In the genomic region with DNA sequence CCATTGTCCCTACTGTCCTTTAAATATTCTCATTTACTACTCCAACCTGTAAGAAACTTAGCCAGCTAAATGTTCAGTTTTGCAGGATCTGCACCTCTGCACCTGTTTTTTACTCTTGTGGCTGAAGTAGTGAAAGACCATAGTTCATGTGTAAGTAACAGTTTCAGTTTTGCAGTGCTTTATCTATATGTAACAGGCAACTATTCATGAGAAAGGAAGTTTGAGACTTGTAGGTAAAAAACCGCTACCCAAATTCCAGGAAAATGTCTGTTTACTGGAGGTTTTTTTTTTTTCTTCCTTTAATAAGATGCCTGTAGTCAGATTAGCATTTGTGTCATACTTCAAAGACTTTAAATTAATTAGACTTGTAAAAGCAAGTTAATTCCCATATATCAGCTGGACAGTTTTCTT, we compare ENCODE assay signal across 8 cellular contexts. TPM values are rescaled to one million over a fixed set of nuclear protein-coding genes. Genes with fewer than 3 reads are reported as not detected.
A peak's percentile ranks its signal among the peaks of the same experiment; 100 is the strongest.
DNase-seq lines count a peak whose midpoint lies in the region; ATAC-seq, FAIRE-seq and TF ChIP-seq lines count a peak whose summit lies in the region.

No MANE protein-coding gene starts in this region.

- peak; percentile 75 for FAIRE-seq in K562 (lab: Jason Lieb, UNC)

- H3K4me1 ChIP-seq in K562 (replicated peaks in 1 of 2; ENCODE audit: control insufficient read depth in 2 of 2, insufficient read depth in 2 of 2, low read length in 2 of 2) (peaks cover 13 to 32% of the 10 kb centered on the region in 2 experiments), esophagus muscularis mucosa (peaks cover 0 to 14% (median 10%) of the 10 kb centered on the region in 4 donors)

- CTCF ChIA-PET in K562 (lab: Yijun Ruan, JAX; ENCODE audit: low intra/inter-chr PET ratio), result no interaction called here

- in situ Hi-C loops in K562 (cut with MboI), result no loop called here

- H3K9me1 ChIP-seq in K562 (ENCODE audit: control insufficient read depth, insufficient read depth, low read length), result no peaks in the 10 kb centered on the region

- DNase-seq in CMK (ENCODE audit: low read depth), result peak; percentile 69
- DNase-seq in K562 (ENCODE audit: extremely low read depth in 1 of 4, low spot score in 3 of 4), result peak; percentile 48 to 86 (median 65)
- DNase-seq in hepatic stellate cell (ENCODE audit: low spot score), result no peak
- no peak for DNase-seq in Ammon's horn (ENCODE audit: low spot score)
- DNase-seq in esophagus muscularis mucosa (ENCODE audit: extremely low spot score), result no peak
- DNase-seq in medulla oblongata (ENCODE audit: extremely low spot score), result no peak

- no peaks in the 10 kb centered on the region for H3K9me3 ChIP-seq in K562 (replicated peaks; ENCODE audit: control insufficient read depth, insufficient read depth, low read depth, low read length)
- H3K9me3 ChIP-seq in esophagus muscularis mucosa, result no peaks in the 10 kb centered on the region

- H3K4me2 ChIP-seq in K562 (ENCODE audit: insufficient read depth, low read length), result peak overlapping the region; percentile 77

- TF ChIP-seq EP300 in K562 (IDR thresholded peaks at IDR 0.05; ENCODE audit: low read length) (peak; percentile 98), esophagus muscularis mucosa (IDR thresholded peaks at IDR 0.05) (no peak)

- H3K9ac ChIP-seq in K562 (ENCODE audit: insufficient read depth in 1 of 2, low read depth in 2 of 2, low read length in 2 of 2), result peak overlapping the region in 1 of 2 experiments; percentile 82; a peak in 2 of 4 replicates

- no peaks in the 10 kb centered on the region for H4K20me1 ChIP-seq in K562 (replicated peaks; ENCODE audit: control insufficient read depth, insufficient read depth, low read length)

- TF ChIP-seq CTCF in K562 (IDR thresholded peaks at IDR 0.05 in 2 of 3, conservative IDR thresholded peaks at IDR 0.05 in 1 of 3; ENCODE audit: insufficient read depth in 2 of 3, low read depth in 1 of 3, low read length in 3 of 3) (no peak), esophagus muscularis mucosa (IDR thresholded peaks at IDR 0.05) (no peak)

- peak overlapping the region; percentile 84 for H2AFZ ChIP-seq in K562 (ENCODE audit: low read depth, low read length)

- WGBS in K562 (ENCODE audit: insufficient coverage, low coverage, missing lambda C conversion rate), result 8% methylated on average over 1 of the region's 1 CpG
- 88% methylated on average over 1 of the region's 1 CpG for WGBS in esophagus muscularis mucosa

- intact Hi-C loops in K562 (cut with micrococcal nuclease), result loop anchor here (1.0 to 10.0 kb wide), 4 partner anchors 39 to 169 kb away; no protein-coding TSS in a partner anchor
- intact Hi-C loops in esophagus muscularis mucosa (cut with DNase I), result no loop called here

- peaks cover 64% of the 10 kb centered on the region for H3K79me2 ChIP-seq in K562 (ENCODE audit: control insufficient read depth, insufficient read depth, low read length)

- H3K27ac ChIP-seq in K562 (ENCODE audit: extremely low read depth, low read depth, low read length) (peak overlapping the region; percentile 92), esophagus muscularis mucosa (replicated peaks in 1 of 4) (no peak overlapping the region)

- peak; percentile 51 for ATAC-seq in GM19463 (IDR thresholded peaks at IDR 0.05; ENCODE audit: unreplicated experiment)
- ATAC-seq in HG03354 (IDR thresholded peaks at IDR 0.05; ENCODE audit: poor library complexity, severe bottlenecking, unreplicated experiment), result peak; percentile 74
- peak; percentile 76 for ATAC-seq in K562

- no peak; a peak in 1 of 4 replicates for TF ChIP-seq RAD21 in K562 (CRISPR knock-in tag; conservative IDR thresholded peaks at IDR 0.05 in 1 of 2, IDR thresholded peaks at IDR 0.05 in 1 of 2)

- TF ChIP-seq POLR2A in K562 (conservative IDR thresholded peaks at IDR 0.05) (no peak), esophagus muscularis mucosa (IDR thresholded peaks at IDR 0.05; ENCODE audit: low read depth) (no peak)

- no TSS peak for BruUV-seq in K562 (replicated peaks; lab: Mats Ljungman, UMichigan)

- H3K27me3 ChIP-seq in K562 (ENCODE audit: control insufficient read depth in 2 of 2, insufficient read depth in 2 of 2, low read length in 2 of 2) (no peaks in the 10 kb centered on the region), esophagus muscularis mucosa (no peaks in the 10 kb centered on the region)

- POLR2A ChIA-PET in K562 (lab: Yijun Ruan, JAX), result interaction anchor here (0.7 to 4.1 kb wide), 13 partner anchors 10 to 134 kb away, joined by 3 to 35 read pairs (median 5); a partner anchor contains a TSS

- H3K36me3 ChIP-seq in K562 (ENCODE audit: control insufficient read depth, insufficient read depth, low read length), result no peaks in the 10 kb centered on the region
- H3K36me3 ChIP-seq in esophagus muscularis mucosa, result no peaks in the 10 kb centered on the region

- H3K4me3 ChIP-seq in K562 (peak overlapping the region; percentile 42), esophagus muscularis mucosa (no peak overlapping the region)

TF ChIP-seq in K562, 482 proteins besides CTCF, POLR2A, EP300 and RAD21 (continues in another document):
- TF ChIP-seq SRF (CRISPR knock-in tag; IDR thresholded peaks at IDR 0.05) (peak in 1 of 2 experiments; percentile 18; a peak in 1 of 4 replicates), HDAC3 (IDR thresholded peaks at IDR 0.05; ENCODE audit: borderline replicate concordance, partially characterized antibody) (peak; percentile 71), GATA2 (CRISPR knock-in tag; IDR thresholded peaks at IDR 0.05) (peak; percentile 25; the same call in 1 of the 2 replicates), ZNF717 (CRISPR knock-in tag; IDR thresholded peaks at IDR 0.05) (no peak), CCNT2 (IDR thresholded peaks at IDR 0.05; ENCODE audit: borderline replicate concordance, extremely low read depth, insufficient read length, low read depth, low read length) (peak; percentile 80), HMGN3 (IDR thresholded peaks at IDR 0.05; ENCODE audit: borderline replicate concordance, extremely low read depth, insufficient read length, low read depth, low read length) (peak; percentile 36), ZNF551 (CRISPR knock-in tag; IDR thresholded peaks at IDR 0.05) (no peak), GTF2E2 (tag; IDR thresholded peaks at IDR 0.05) (no peak), CBFA2T3 (IDR thresholded peaks at IDR 0.05) (peak; percentile 92), KDM4B (IDR thresholded peaks at IDR 0.05; ENCODE audit: borderline replicate concordance in 2 of 2, low read depth in 1 of 2) (no peak), CC2D1A (IDR thresholded peaks at IDR 0.05) (peak; percentile 12)
- TF ChIP-seq, protein P1, sequence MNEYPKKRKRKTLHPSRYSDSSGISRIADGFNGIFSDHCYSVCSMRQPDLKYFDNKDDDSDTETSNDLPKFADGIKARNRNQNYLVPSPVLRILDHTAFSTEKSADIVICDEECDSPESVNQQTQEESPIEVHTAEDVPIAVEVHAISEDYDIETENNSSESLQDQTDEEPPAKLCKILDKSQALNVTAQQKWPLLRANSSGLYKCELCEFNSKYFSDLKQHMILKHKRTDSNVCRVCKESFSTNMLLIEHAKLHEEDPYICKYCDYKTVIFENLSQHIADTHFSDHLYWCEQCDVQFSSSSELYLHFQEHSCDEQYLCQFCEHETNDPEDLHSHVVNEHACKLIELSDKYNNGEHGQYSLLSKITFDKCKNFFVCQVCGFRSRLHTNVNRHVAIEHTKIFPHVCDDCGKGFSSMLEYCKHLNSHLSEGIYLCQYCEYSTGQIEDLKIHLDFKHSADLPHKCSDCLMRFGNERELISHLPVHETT (CRISPR knock-in tag; conservative IDR thresholded peaks at IDR 0.05 in 1 of 2, IDR thresholded peaks at IDR 0.05 in 1 of 2), result peak in 1 of 2 experiments; percentile 56; a peak in 1 of 4 replicates
- TF ChIP-seq, protein P2, sequence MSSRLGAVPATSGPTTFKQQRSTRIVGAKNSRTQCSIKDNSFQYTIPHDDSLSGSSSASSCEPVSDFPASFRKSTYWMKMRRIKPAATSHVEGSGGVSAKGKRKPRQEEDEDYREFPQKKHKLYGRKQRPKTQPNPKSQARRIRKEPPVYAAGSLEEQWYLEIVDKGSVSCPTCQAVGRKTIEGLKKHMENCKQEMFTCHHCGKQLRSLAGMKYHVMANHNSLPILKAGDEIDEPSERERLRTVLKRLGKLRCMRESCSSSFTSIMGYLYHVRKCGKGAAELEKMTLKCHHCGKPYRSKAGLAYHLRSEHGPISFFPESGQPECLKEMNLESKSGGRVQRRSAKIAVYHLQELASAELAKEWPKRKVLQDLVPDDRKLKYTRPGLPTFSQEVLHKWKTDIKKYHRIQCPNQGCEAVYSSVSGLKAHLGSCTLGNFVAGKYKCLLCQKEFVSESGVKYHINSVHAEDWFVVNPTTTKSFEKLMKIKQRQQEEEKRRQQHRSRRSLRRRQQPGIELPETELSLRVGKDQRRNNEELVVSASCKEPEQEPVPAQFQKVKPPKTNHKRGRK (tag; IDR thresholded peaks at IDR 0.05), result no peak

RNA-seq across cellular contexts. Expression of a gene that starts 25.4 kb away (rescaled TPM):
- total RNA-seq in K562 (2011; cell fraction: chromatin; rRNA removed; ENCODE audit: low replicate concordance), result 337 and 524 TPM in 2 replicates
- total RNA-seq in K562 (2011; cell fraction: nucleolus; rRNA removed), result 154 and 188 TPM in 2 replicates
- total RNA-seq in K562 (2011; cell fraction: nucleoplasm; rRNA removed), result 277 and 417 TPM in 2 replicates
- total RNA-seq in K562 (2014; rRNA removed) (240 and 243 TPM in 2 replicates), K562 (2014; rRNA removed; fragmentation: Illumina TruSeq; extraction: Trizol) (220 and 241 TPM in 2 replicates), K562 (2015; rRNA removed; fragmentation: Illumina TruSeq; extraction: Trizol) (220 and 243 TPM in 2 replicates), K562 (2021) (217 and 231 TPM in 2 replicates), esophagus muscularis mucosa (100 to 1,000 TPM; 635 to 868 (median 720) TPM)
- polyA plus RNA-seq in K562 (2011; rRNA removed) (116 and 133 TPM in 2 replicates), K562 (2014; fragmentation: Illumina TruSeq; extraction: Trizol) (202 and 221 TPM in 2 replicates), K562 (2014; fragmentation: Nextera tagmentation; extraction: Ambion mirVana) (10 to 100 TPM; 70.3 to 87.3 TPM), K562 (2014; rRNA removed) (104 and 107 TPM in 2 replicates)
- 101 and 150 TPM in 2 replicates for polyA plus RNA-seq in K562 (2011; cell fraction: cytosol; rRNA removed)
- 108 and 135 TPM in 2 replicates for polyA plus RNA-seq in K562 (2011; cell fraction: nucleus; rRNA removed)
- 74.4 and 91.9 TPM in 2 replicates for polyA plus RNA-seq in K562 (2012)
- polyA minus RNA-seq in K562 (2011; rRNA and poly(A)+ RNA removed), result 431 and 448 TPM in 2 replicates
- 216 and 268 TPM in 2 replicates for polyA minus RNA-seq in K562 (2011; cell fraction: cytosol; rRNA and poly(A)+ RNA removed)
- polyA minus RNA-seq in K562 (2011; cell fraction: nucleus; rRNA and poly(A)+ RNA removed), result 326 and 485 TPM in 2 replicates

Comparison
In these comparisons a context has a peak if more than half of its experiments do, and no peak if none do; other contexts are left out.
1. DNase-seq: peak in CMK (single experiment) and K562 (4 of 4); none in hepatic stellate cell (single experiment), Ammon's horn (single experiment), esophagus muscularis mucosa (single experiment) and medulla oblongata (single experiment).
2. Peak in every context shown above with its lines, with median percentiles within 50 percentile points of each other: ATAC-seq.